In genomic region chr11:133501643-133502535, GRCh38 we compare ENCODE assay signal across 25 cellular contexts. TPM values are rescaled to one million over a fixed set of nuclear protein-coding genes. Genes with fewer than 3 reads are reported as not detected.
DNase-seq lines count a peak whose midpoint lies in the region; ATAC-seq and TF ChIP-seq lines count a peak whose summit lies in the region.
"Had no signal": no experiment of that assay in that cellular context is flagged by ENCODE, and none has a peak within 500 bp of the region (broad histone marks: within the 10 kb centered on the region; RNA-seq: fewer than 3 reads in every experiment).

No MANE protein-coding gene starts in this region.

- H3K9me3 ChIP-seq in HEK293 (ENCODE audit: control insufficient read depth, insufficient read depth, low read depth, low read length) (no peaks in the 10 kb centered on the region), esophagus muscularis mucosa (no peaks in the 10 kb centered on the region), lower lobe of right lung (no peaks in the 10 kb centered on the region), upper lobe of right lung (no peaks in the 10 kb centered on the region)
- H3K9me3 ChIP-seq: body of pancreas, pancreas had no signal

- intact Hi-C loops in esophagus muscularis mucosa (cut with DNase I) (no loop called here), lower lobe of right lung (cut with DNase I) (no loop called here), upper lobe of right lung (cut with DNase I) (no loop called here)

- H3K4me1 ChIP-seq in HEK293 (ENCODE audit: control insufficient read depth, insufficient read depth, low read length), result no peaks in the 10 kb centered on the region
- H3K4me1 ChIP-seq in esophagus muscularis mucosa, result no peaks in the 10 kb centered on the region
- no peaks in the 10 kb centered on the region for H3K4me1 ChIP-seq in lower lobe of right lung
- no peaks in the 10 kb centered on the region for H3K4me1 ChIP-seq in upper lobe of right lung
- H3K4me1 ChIP-seq: body of pancreas, pancreas had no signal

- TF ChIP-seq POLR2A in esophagus muscularis mucosa (IDR thresholded peaks at IDR 0.05; ENCODE audit: low read depth), result no peak

- H3K27ac ChIP-seq in HEK293 (ENCODE audit: extremely low read depth, low read depth, low read length) (no peak overlapping the region), esophagus muscularis mucosa (replicated peaks in 1 of 4) (peak overlapping the region in 2 of 4 donors; percentile 7 to 14), lower lobe of right lung (no peak overlapping the region), upper lobe of right lung (no peak overlapping the region)
- H3K27ac ChIP-seq: body of pancreas, pancreas had no signal

- H3K36me3 ChIP-seq in HEK293 (ENCODE audit: control insufficient read depth in 2 of 2, insufficient read depth in 1 of 2, low read length in 2 of 2), result no peaks in the 10 kb centered on the region
- H3K36me3 ChIP-seq in esophagus muscularis mucosa, result no peaks in the 10 kb centered on the region
- H3K36me3 ChIP-seq in lower lobe of right lung, result no peaks in the 10 kb centered on the region
- no peaks in the 10 kb centered on the region for H3K36me3 ChIP-seq in upper lobe of right lung
- H3K36me3 ChIP-seq: pancreas had no signal

- H3K27me3 ChIP-seq in esophagus muscularis mucosa (peaks cover 0 to 35% (median 0%) of the 10 kb centered on the region in 4 donors), lower lobe of right lung (ENCODE audit: low read depth) (no peaks in the 10 kb centered on the region), upper lobe of right lung (no peaks in the 10 kb centered on the region)
- H3K27me3 ChIP-seq: body of pancreas had no signal

- POLR2A ChIA-PET in HEK293 (lab: Yijun Ruan, JAX), result no interaction called here

- ATAC-seq in lower lobe of right lung (peak; percentile 79 to 84), upper lobe of right lung (peak; percentile 78), GM18511 (IDR thresholded peaks at IDR 0.05; ENCODE audit: unreplicated experiment) (no peak)
- ATAC-seq: activated CD8-positive, alpha-beta memory T cell treated with anti-CD3 and anti-CD28 coated beads, Interleukin-2, amount 10 ng/mL, durations not matched to agents 7 days and 5 days; body of pancreas had no signal

- TF ChIP-seq EP300 in esophagus muscularis mucosa (IDR thresholded peaks at IDR 0.05), result no peak

- H3K4me3 ChIP-seq in HEK293 (ENCODE audit: low read depth, low read length) (no peak overlapping the region), esophagus muscularis mucosa (no peak overlapping the region), lower lobe of right lung (no peak overlapping the region), upper lobe of right lung (no peak overlapping the region)
- H3K4me3 ChIP-seq: body of pancreas, pancreas, smooth muscle cell had no signal

- 31% methylated on average over 16 of the region's 24 CpGs for WGBS in esophagus muscularis mucosa

- DNase-seq in esophagus muscularis mucosa (ENCODE audit: extremely low spot score), result peak; percentile 89
- peak; percentile 57 for DNase-seq in lower lobe of right lung
- peak; percentile 72 for DNase-seq in upper lobe of right lung
- no peak for DNase-seq in NCI-H446 treated with DMSO at 0.1 percent for 48 hours (lab: John Stamatoyannopoulos, UW)
- no peak for DNase-seq in T1000 (lab: John Stamatoyannopoulos, UW)
- DNase-seq: activated CD8-positive, alpha-beta memory T cell treated with anti-CD3 and anti-CD28 coated beads, Interleukin-2, amount 10 ng/mL, durations not matched to agents 7 days and 5 days; activated naive CD4-positive, alpha-beta T cell; activated T-cell treated with anti-CD3 and anti-CD28 coated beads, Interleukin-2, amount 50 U/mL, for 48 hours; CD4-positive, alpha-beta memory T cell; EL; NCI-H1092; NCI-H187 treated with DMSO at 0.1 percent for 48 hours; NCI-H526; pancreas; retina; stimulated activated CD4-positive, alpha-beta T cell treated with anti-CD3 and anti-CD28 coated beads, Interleukin-1b, Interleukin-23, amount 100 ng/mL, for 48 hours; stimulated activated CD8-positive, alpha-beta memory T cell treated with anti-CD3 and anti-CD28 coated beads, Interleukin-4, amount 100 ng/mL, for 48 hours; SW 1271; T-helper 9 cell; trophoblast cell had no signal

- CTCF ChIA-PET in HEK293 (lab: Yijun Ruan, JAX), result interaction anchor here (1.0 kb wide), 1 partner anchor 416 kb away, joined by 3 read pairs; no protein-coding TSS in a partner anchor

- TF ChIP-seq CTCF in HEK293 (tag by site-specific recombination; IDR thresholded peaks at IDR 0.05), result no peak
- no peak for TF ChIP-seq CTCF in esophagus muscularis mucosa (IDR thresholded peaks at IDR 0.05)
- TF ChIP-seq CTCF in lower lobe of right lung (IDR thresholded peaks at IDR 0.05), result no peak
- TF ChIP-seq CTCF in upper lobe of right lung (IDR thresholded peaks at IDR 0.05), result no peak

TF ChIP-seq in HEK293, 187 proteins besides CTCF, POLR2A, EP300 and RAD21:
- TF ChIP-seq ZNF280D (tag by site-specific recombination; IDR thresholded peaks at IDR 0.05) (no peak), ZFHX2 (tag by site-specific recombination; conservative IDR thresholded peaks at IDR 0.05) (peak; percentile 29; the same call in 1 of the 2 replicates), KLF8 (tag by site-specific recombination; IDR thresholded peaks at IDR 0.05) (no peak), EGR2 (tag by site-specific recombination; IDR thresholded peaks at IDR 0.05; ENCODE audit: low read depth) (0 out of 2 replicates have a peak, but pooled peaks have one; percentile 34)

RNA-seq across cellular contexts. Expression of gene OPCML, which starts 30.4 kb away (rescaled TPM):
- total RNA-seq in esophagus muscularis mucosa (under 1 TPM; 0.06 to 0.83 (median 0.24) TPM), lower lobe of right lung (0.12 TPM), upper lobe of right lung (not detected)
- total RNA-seq: activated CD8-positive, alpha-beta memory T cell treated with anti-CD3 and anti-CD28 coated beads, Interleukin-2, amount 10 ng/mL, durations not matched to agents 7 days and 5 days; CD4-positive, alpha-beta memory T cell; natural killer cell treated with Interleukin-12 subunit alpha and Interleukin-12 subunit beta and Interleukin-15 and Interleukin-18, amount 100 ng/mL, for 72 hours had no signal

Comparison
In these comparisons a context has a peak if more than half of its experiments do, and no peak if none do; other contexts are left out.
1. DNase-seq: peak in esophagus muscularis mucosa (single experiment), lower lobe of right lung (single experiment) and upper lobe of right lung (single experiment); none in NCI-H446 treated with DMSO at 0.1 percent for 48 hours (single experiment) and T1000 (single experiment).